In the genomic region with DNA sequence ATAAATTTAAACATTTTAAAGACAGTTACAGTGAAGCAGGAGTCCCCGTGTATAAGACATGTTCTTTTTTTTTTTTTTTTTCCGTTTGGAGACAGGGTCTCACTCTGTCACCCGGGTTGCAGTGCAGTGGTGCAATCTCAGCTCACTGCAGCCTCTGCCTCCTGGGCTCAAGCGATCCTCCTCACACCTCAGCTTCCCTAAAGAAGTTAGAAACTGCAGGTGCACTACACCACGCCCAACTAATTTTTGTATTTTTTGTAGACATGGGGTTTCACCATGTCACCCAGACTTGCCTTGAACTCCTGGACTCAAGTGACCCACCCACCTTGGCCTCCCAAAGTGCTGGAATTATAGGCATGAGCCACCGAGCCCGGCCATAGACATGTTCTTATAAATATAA, we compare ENCODE assay signal across 12 cellular contexts. TPM values are rescaled to one million over a fixed set of nuclear protein-coding genes. Genes with fewer than 3 reads are reported as not detected.
DNase-seq lines count a peak whose midpoint lies in the region; ATAC-seq and TF ChIP-seq lines count a peak whose summit lies in the region.
"Had no signal": no experiment of that assay in that cellular context is flagged by ENCODE, and none has a peak within 500 bp of the region (broad histone marks: within the 10 kb centered on the region; RNA-seq: fewer than 3 reads in every experiment).

No MANE protein-coding gene starts in this region.

- ATAC-seq in HG03460 (IDR thresholded peaks at IDR 0.05; ENCODE audit: unreplicated experiment) = no peak
- ATAC-seq: left colon had no signal

- H3K4me2 ChIP-seq in OCI-LY3 (ENCODE audit: low read length) (peak overlapping the region; percentile 96), osteoblast (ENCODE audit: insufficient read depth, low read length) (no peak overlapping the region)

- peaks cover 26% of the 10 kb centered on the region for H3K36me3 ChIP-seq in OCI-LY3 (replicated peaks; ENCODE audit: low read depth, low read length)
- H3K36me3 ChIP-seq in suprapubic skin = no peaks in the 10 kb centered on the region
- peaks cover 2% of the 10 kb centered on the region for H3K36me3 ChIP-seq in osteoblast (ENCODE audit: insufficient read depth, low read length)

- peak; percentile 66 for DNase-seq in activated effector memory CD4-positive, alpha-beta T cell treated with anti-CD3 and anti-CD28 coated beads, Interleukin-2, amount 50 U/mL, for 16 hours
- DNase-seq in activated effector memory CD4-positive, alpha-beta T cell treated with Interleukin-2 at 50 U/mL for 16 hours = no peak
- DNase-seq in coronary artery (ENCODE audit: low spot score) = no peak
- no peak for DNase-seq in suprapubic skin (ENCODE audit: low spot score in 2 of 2)
- DNase-seq in osteoblast (ENCODE audit: insufficient read length, low spot score, missing footprints) = no peak
- no peak for DNase-seq in NCI-H2227 treated with DMSO at 0.1 percent for 48 hours (lab: John Stamatoyannopoulos, UW)
- DNase-seq: NCI-H1092, NCI-H82 had no signal

- no peaks in the 10 kb centered on the region for H3K9me3 ChIP-seq in OCI-LY3 (ENCODE audit: insufficient read depth, low read length)
- no peaks in the 10 kb centered on the region for H3K9me3 ChIP-seq in suprapubic skin
- no peaks in the 10 kb centered on the region for H3K9me3 ChIP-seq in osteoblast (ENCODE audit: low read depth, low read length)

- peaks cover 75% of the 10 kb centered on the region for H3K4me1 ChIP-seq in OCI-LY3 (ENCODE audit: low read length)
- H3K4me1 ChIP-seq in suprapubic skin = no peaks in the 10 kb centered on the region
- H3K4me1 ChIP-seq in osteoblast (ENCODE audit: insufficient read depth, low read length) = peaks cover 12% of the 10 kb centered on the region

- H4K20me1 ChIP-seq in OCI-LY3 (ENCODE audit: insufficient read depth, low read length) = peaks cover 8% of the 10 kb centered on the region; the same call in 1 of the 2 replicates
- no peaks in the 10 kb centered on the region for H4K20me1 ChIP-seq in osteoblast (ENCODE audit: insufficient read depth, low read length)

- H3K79me2 ChIP-seq in OCI-LY3 (ENCODE audit: low read length) (peaks cover 90% of the 10 kb centered on the region), osteoblast (ENCODE audit: insufficient read depth, low read length) (peaks cover 16% of the 10 kb centered on the region)

- no peak for TF ChIP-seq EP300 in suprapubic skin (IDR thresholded peaks at IDR 0.05)

- TF ChIP-seq POLR2A in suprapubic skin (IDR thresholded peaks at IDR 0.05) = no peak

- H2AFZ ChIP-seq in OCI-LY3 (ENCODE audit: low read depth, low read length) = no peak overlapping the region
- H2AFZ ChIP-seq in osteoblast (ENCODE audit: low read length) = no peak overlapping the region

- no peak for TF ChIP-seq CTCF in OCI-LY3 (IDR thresholded peaks at IDR 0.05; ENCODE audit: low read depth, low read length)
- no peak for TF ChIP-seq CTCF in coronary artery (IDR thresholded peaks at IDR 0.05)
- TF ChIP-seq CTCF in suprapubic skin (IDR thresholded peaks at IDR 0.05) = no peak
- no peak for TF ChIP-seq CTCF in osteoblast (IDR thresholded peaks at IDR 0.05; ENCODE audit: extremely low read depth, low read depth, low read length)

- H3K4me3 ChIP-seq in OCI-LY3 (ENCODE audit: low read length) (peak overlapping the region; percentile 82), coronary artery (peak overlapping the region; percentile 35), suprapubic skin (peak overlapping the region; percentile 27), osteoblast (ENCODE audit: insufficient read depth, low read length) (no peak overlapping the region)

- WGBS in suprapubic skin = 74% methylated on average over 7 of the region's 7 CpGs

- peak overlapping the region; percentile 98 for H3K27ac ChIP-seq in OCI-LY3 (ENCODE audit: low read length)
- peak overlapping the region in 1 of 2 donors; percentile 28 for H3K27ac ChIP-seq in coronary artery
- H3K27ac ChIP-seq in suprapubic skin = no peak overlapping the region
- no peak overlapping the region for H3K27ac ChIP-seq in osteoblast (ENCODE audit: low read depth, low read length)

- H3K27me3 ChIP-seq in OCI-LY3 (ENCODE audit: low read depth, low read length) (no peaks in the 10 kb centered on the region), suprapubic skin (no peaks in the 10 kb centered on the region), osteoblast (ENCODE audit: insufficient read depth, low read length) (no peaks in the 10 kb centered on the region)

- peak overlapping the region; percentile 97 for H3K9ac ChIP-seq in OCI-LY3 (ENCODE audit: low read length)

RNA-seq across cellular contexts. Expression of gene EVI2B, which starts 3.0 kb away (rescaled TPM):
- 1 to 10 TPM; 2.2 to 5.6 (median 3.7) TPM for total RNA-seq in suprapubic skin
- total RNA-seq in osteoblast = 4.0 and 6.2 TPM in 2 replicates

RNA-seq across cellular contexts. Expression of gene EVI2A, which starts 10.5 kb away (rescaled TPM):
- total RNA-seq in suprapubic skin (1 to 10 TPM; 1.2 to 3.3 (median 1.9) TPM), osteoblast (191 and 244 TPM in 2 replicates)

RNA-seq across cellular contexts. Expression of gene OMG, which starts 13.8 kb away (rescaled TPM):
- total RNA-seq in suprapubic skin = not detected
- 0.72 and 0.88 TPM in 2 replicates for total RNA-seq in osteoblast
- total RNA-seq: glomerular endothelial cell had no signal

Comparison
In these comparisons a context has a peak if more than half of its experiments do, and no peak if none do; other contexts are left out.
1. RNA of gene EVI2A, which starts 10.5 kb away (total RNA-seq): 191 to 244 TPM in osteoblast; 1.2 to 3.3 TPM in suprapubic skin; every median in the first group is over 10 times any median in the second.